In the genomic region with DNA sequence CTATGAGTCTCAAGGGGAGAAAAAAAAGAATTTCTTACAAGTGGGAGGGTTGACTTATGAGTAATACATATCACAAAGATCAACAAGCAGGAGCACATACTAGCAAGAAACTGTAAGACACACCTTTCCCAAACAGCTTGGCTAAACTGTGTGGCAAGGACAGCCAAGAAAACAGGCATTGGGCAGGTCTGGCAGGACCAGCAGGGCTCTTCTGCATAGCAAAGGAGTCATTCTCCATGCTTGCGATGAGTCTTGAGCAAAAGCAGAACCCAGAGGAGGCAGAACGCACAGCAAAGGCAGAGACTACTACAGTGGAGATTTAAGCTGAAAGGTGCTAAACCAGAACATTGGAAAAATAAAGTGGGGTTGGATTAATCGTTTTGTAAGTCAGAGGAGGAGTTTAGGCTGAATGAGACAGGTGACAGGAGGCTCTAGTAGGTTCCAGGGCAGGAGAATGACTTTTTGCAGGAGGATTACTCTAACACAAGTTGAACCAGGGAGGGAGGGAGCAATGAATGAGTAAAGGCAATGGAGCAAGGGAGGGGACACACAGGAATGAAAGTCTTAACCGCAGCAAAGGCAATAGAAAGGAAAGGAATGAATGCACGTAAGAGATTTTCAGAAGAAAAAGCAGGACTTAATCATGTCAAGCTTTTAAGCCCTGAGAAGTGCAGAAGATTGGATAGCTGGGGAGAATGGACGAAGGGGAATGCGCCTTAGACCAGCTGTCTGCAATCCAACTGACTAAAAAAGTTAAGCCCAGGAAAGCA, we compare ENCODE assay signal across 11 cellular contexts. TPM values are rescaled to one million over a fixed set of nuclear protein-coding genes. Genes with fewer than 3 reads are reported as not detected.
DNase-seq lines count a peak whose midpoint lies in the region; FAIRE-seq and TF ChIP-seq lines count a peak whose summit lies in the region.
"Had no signal": no experiment of that assay in that cellular context is flagged by ENCODE, and none has a peak within 500 bp of the region (broad histone marks: within the 10 kb centered on the region; RNA-seq: fewer than 3 reads in every experiment).

No MANE protein-coding gene starts in this region.

- peaks cover 74% of the 10 kb centered on the region for H3K79me2 ChIP-seq in PC-9 (ENCODE audit: low read depth)

- TF ChIP-seq POLR2A in esophagus muscularis mucosa (IDR thresholded peaks at IDR 0.05; ENCODE audit: low read depth): no peak
- TF ChIP-seq POLR2A in GM12891 (IDR thresholded peaks at IDR 0.05; ENCODE audit: low read depth, low read length): no peak

- FAIRE-seq in GM12891 (lab: Jason Lieb, UNC): no peak
- FAIRE-seq: endothelial cell of umbilical vein, H54, K562 had no signal

- POLR2A ChIA-PET in PC-9 (lab: Charles Lee; ENCODE audit: unreplicated experiment): interaction anchor here (0.6 kb wide), 2 partner anchors 26 to 32 kb away, joined by 3 to 5 read pairs; no protein-coding TSS in a partner anchor

- TF ChIP-seq EP300 in esophagus muscularis mucosa (IDR thresholded peaks at IDR 0.05): no peak

- peak overlapping the region; percentile 88 for H3K4me2 ChIP-seq in PC-9

- intact Hi-C loops in PC-9 (cut with micrococcal nuclease; ENCODE audit: unreplicated experiment): loop anchor here (2.0 to 5.0 kb wide), 2 partner anchors 32 to 240 kb away; no protein-coding TSS in a partner anchor
- intact Hi-C loops in esophagus muscularis mucosa (cut with DNase I): loop anchor here (10.0 kb wide), 1 partner anchor 52 kb away; no protein-coding TSS in a partner anchor

- H3K27ac ChIP-seq in PC-9 (peak overlapping the region; percentile 99), rectal smooth muscle tissue (ENCODE audit: low read depth, low read length) (no peak overlapping the region), esophagus muscularis mucosa (replicated peaks in 1 of 4) (peak overlapping the region in 1 of 4 donors; percentile 6)

- H3K27me3 ChIP-seq in PC-9 (ENCODE audit: insufficient read depth, low read depth) (no peaks in the 10 kb centered on the region), rectal smooth muscle tissue (ENCODE audit: control insufficient read depth, insufficient read depth, low read length) (no peaks in the 10 kb centered on the region), esophagus muscularis mucosa (no peaks in the 10 kb centered on the region)

- H3K9ac ChIP-seq in rectal smooth muscle tissue (ENCODE audit: low read length): no peak overlapping the region

- DNase-seq in EL (peak; percentile 44), PC-9 (peak; percentile 77 to 99), fibroblast of villous mesenchyme (ENCODE audit: low read depth) (peak; percentile 61), esophagus muscularis mucosa (ENCODE audit: extremely low spot score) (no peak), NCI-H526 (lab: John Stamatoyannopoulos, UW) (no peak), DMS79 (lab: John Stamatoyannopoulos, UW) (no peak), GM12891 (ENCODE audit: insufficient read length, low spot score) (no peak)

- TF ChIP-seq CTCF in PC-9 (conservative IDR thresholded peaks at IDR 0.05): no peak
- no peak for TF ChIP-seq CTCF in fibroblast of villous mesenchyme (IDR thresholded peaks at IDR 0.05; ENCODE audit: insufficient read depth, low read depth, low read length)
- TF ChIP-seq CTCF in esophagus muscularis mucosa (IDR thresholded peaks at IDR 0.05): no peak

- H3K4me3 ChIP-seq in PC-9: peak overlapping the region; percentile 74; the same call in 1 of the 2 replicates
- peak overlapping the region; percentile 75 for H3K4me3 ChIP-seq in fibroblast of villous mesenchyme (ENCODE audit: low read depth, low read length)
- peak overlapping the region; percentile 46 for H3K4me3 ChIP-seq in rectal smooth muscle tissue (ENCODE audit: low read length)
- H3K4me3 ChIP-seq in esophagus muscularis mucosa: peak overlapping the region in 2 of 4 donors; percentile 2 to 13
- H3K4me3 ChIP-seq: K562 had no signal

- H2AFZ ChIP-seq in PC-9: no peak overlapping the region

- 0 out of 2 replicates have a peak, but pooled peaks cover 3% of the 10 kb centered on the region for H3K9me2 ChIP-seq in PC-9 (ENCODE audit: insufficient read depth)

- BruUV-seq in PC-9 (replicated peaks; lab: Mats Ljungman, UMichigan): no TSS peak

- 54% methylated on average over 7 of the region's 7 CpGs for WGBS in esophagus muscularis mucosa

- CTCF ChIA-PET in PC-9 (lab: Charles Lee): interaction anchor here (0.5 to 1.1 kb wide), 2 partner anchors 16 to 261 kb away, joined by 3 to 4 read pairs; no protein-coding TSS in a partner anchor

- H3F3A ChIP-seq in PC-9 (ENCODE audit: insufficient read depth, low read depth): peaks cover 30% of the 10 kb centered on the region

- peaks cover 41% of the 10 kb centered on the region for H4K20me1 ChIP-seq in PC-9 (ENCODE audit: insufficient read depth)

- no peaks in the 10 kb centered on the region for H3K9me3 ChIP-seq in PC-9 (ENCODE audit: insufficient read depth, low read depth)
- H3K9me3 ChIP-seq in esophagus muscularis mucosa: no peaks in the 10 kb centered on the region

- H3K36me3 ChIP-seq in PC-9 (ENCODE audit: low read depth) (no peaks in the 10 kb centered on the region), rectal smooth muscle tissue (ENCODE audit: control insufficient read depth, insufficient read depth, low read length) (no peaks in the 10 kb centered on the region), esophagus muscularis mucosa (no peaks in the 10 kb centered on the region)

- H3K4me1 ChIP-seq in PC-9 (replicated peaks; ENCODE audit: insufficient read depth): peaks cover 39% of the 10 kb centered on the region
- peaks cover 8% of the 10 kb centered on the region for H3K4me1 ChIP-seq in rectal smooth muscle tissue (ENCODE audit: control insufficient read depth, insufficient read depth, low read length)
- peaks cover 58 to 82% (median 72%) of the 10 kb centered on the region in 4 donors for H3K4me1 ChIP-seq in esophagus muscularis mucosa

TF ChIP-seq in GM12891, 5 proteins besides CTCF, POLR2A, EP300 and RAD21:
- no peak for TF ChIP-seq POU2F2 (IDR thresholded peaks at IDR 0.05; ENCODE audit: low read depth, low read length)
- TF ChIP-seq POLR2AphosphoS5 (IDR thresholded peaks at IDR 0.05; ENCODE audit: low read depth, low read length): no peak
- no peak for TF ChIP-seq TAF1 (IDR thresholded peaks at IDR 0.05; ENCODE audit: low read depth, low read length)
- TF ChIP-seq SPI1 (IDR thresholded peaks at IDR 0.05; ENCODE audit: low read depth, low read length): no peak
- TF ChIP-seq PAX5 (IDR thresholded peaks at IDR 0.05; ENCODE audit: insufficient read depth, low read length, severe bottlenecking): no peak

RNA-seq across cellular contexts. Expression of a gene that starts 2.7 kb away (rescaled TPM):
- total RNA-seq in PC-9 (2021) (21.6 and 23.8 TPM in 2 replicates), fibroblast of villous mesenchyme (19.6 and 35.4 TPM in 2 replicates), esophagus muscularis mucosa (10 to 100 TPM; 18.3 to 25.9 (median 20.0) TPM)
- 17.1 TPM for polyA plus RNA-seq in GM12891 (2012; ENCODE audit: low read depth, missing spikeins)

Comparison
In these comparisons a context has a peak if more than half of its experiments do, and no peak if none do; other contexts are left out.
1. DNase-seq: peak in EL (single experiment), PC-9 (2 of 2) and fibroblast of villous mesenchyme (single experiment); none in esophagus muscularis mucosa (single experiment), NCI-H526 (0 of 2), DMS79 (single experiment) and GM12891 (single experiment).